In the genomic region with DNA sequence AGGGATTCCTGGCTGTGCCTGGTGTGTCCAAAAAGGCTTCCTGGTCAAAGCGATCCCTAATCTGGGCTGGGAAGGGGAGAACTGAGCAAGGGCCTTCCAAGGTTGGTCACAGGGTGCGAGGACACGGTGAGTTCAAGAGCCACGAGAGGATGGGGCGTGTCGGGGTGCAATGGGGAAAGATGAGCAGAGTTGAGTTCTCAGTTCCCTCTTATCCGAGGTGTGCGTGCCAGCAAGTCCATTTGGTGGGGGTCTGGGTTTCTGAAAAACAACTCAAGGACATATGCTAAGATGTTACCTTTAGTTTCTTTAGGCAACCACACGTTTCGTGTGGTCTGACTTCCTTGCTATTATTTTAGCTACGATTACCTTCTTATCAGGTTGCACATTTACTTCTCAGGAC, we compare ENCODE assay signal across 8 cellular contexts. TPM values are rescaled to one million over a fixed set of nuclear protein-coding genes. Genes with fewer than 3 reads are reported as not detected.
A peak's percentile ranks its signal among the peaks of the same experiment; 100 is the strongest.
DNase-seq lines count a peak whose midpoint lies in the region; ATAC-seq and TF ChIP-seq lines count a peak whose summit lies in the region.

No MANE protein-coding gene starts in this region.

- TF ChIP-seq CTCF in AG10803 (conservative IDR thresholded peaks at IDR 0.05; ENCODE audit: low read length) (no peak), activated B cell treated with CpG ODN at 0.5 μM for 24 hours (IDR thresholded peaks at IDR 0.05) (no peak)

- H3K27ac ChIP-seq in mesenchymal stem cell (ENCODE audit: low read length, poor library complexity, severe bottlenecking), result no peak overlapping the region

- H2BK5ac ChIP-seq in mesenchymal stem cell (ENCODE audit: low read depth, low read length, poor library complexity, severe bottlenecking), result no peak overlapping the region

- H3K4me2 ChIP-seq in mesenchymal stem cell (ENCODE audit: low read length, poor library complexity, severe bottlenecking), result peak overlapping the region; percentile 67

- H3K79me1 ChIP-seq in mesenchymal stem cell (replicated peaks; ENCODE audit: low read length, poor library complexity, severe bottlenecking), result peaks cover 53% of the 10 kb centered on the region

- peak overlapping the region in 1 of 2 experiments; percentile 45 for H2BK12ac ChIP-seq in mesenchymal stem cell (ENCODE audit: low read length in 2 of 2)

- ATAC-seq in GM19395 (IDR thresholded peaks at IDR 0.05; ENCODE audit: unreplicated experiment), result peak; percentile 33
- ATAC-seq in activated B cell treated with CpG ODN at 0.5 μM for 24 hours (ENCODE audit: low read depth), result no peak
- no peak for ATAC-seq in GM18498 (IDR thresholded peaks at IDR 0.05; ENCODE audit: unreplicated experiment)

- H3K27ac Mint-ChIP-seq in activated B cell treated with CpG ODN at 0.5 μM for 24 hours, result peak overlapping the region; percentile 88

- no peak overlapping the region for H2AFZ ChIP-seq in mesenchymal stem cell (ENCODE audit: low read depth, low read length)

- H3K9me3 ChIP-seq in mesenchymal stem cell (ENCODE audit: control insufficient read depth, low read length), result no peaks in the 10 kb centered on the region

- peak overlapping the region; percentile 82 for H3K9ac ChIP-seq in mesenchymal stem cell (ENCODE audit: low read length)

- H3K18ac ChIP-seq in mesenchymal stem cell (ENCODE audit: low read depth in 1 of 2, low read length in 2 of 2), result no peak overlapping the region

- no peak overlapping the region for H3K14ac ChIP-seq in mesenchymal stem cell (ENCODE audit: low read length in 2 of 2)

- H2BK15ac ChIP-seq in mesenchymal stem cell (ENCODE audit: low read depth, poor library complexity, severe bottlenecking), result no peak overlapping the region

- H3K36me3 ChIP-seq in mesenchymal stem cell (ENCODE audit: control insufficient read depth in 1 of 2, insufficient read depth in 2 of 2, low read depth in 1 of 2, low read length in 2 of 2), result peaks cover 2 to 18% of the 10 kb centered on the region in 2 experiments

- POLR2A ChIA-PET in activated B cell treated with CpG ODN at 0.5 μM for 24 hours (lab: Charles Lee), result interaction anchor here (0.5 to 4.8 kb wide), 8 partner anchors 13 to 61 kb away, joined by 3 to 261 read pairs (median 3); partner anchors contain the start of genes ACTR3C, LRRC61 and REPIN1

- H4K91ac ChIP-seq in mesenchymal stem cell (ENCODE audit: low read length), result peak overlapping the region; percentile 23

- H3K36me3 Mint-ChIP-seq in activated B cell treated with CpG ODN at 0.5 μM for 24 hours (ENCODE audit: low read depth), result peaks cover 4% of the 10 kb centered on the region

- no peaks in the 10 kb centered on the region for H3K27me3 ChIP-seq in mesenchymal stem cell (ENCODE audit: control insufficient read depth in 1 of 2, insufficient read depth in 1 of 2, low read length in 2 of 2)

- H3K4me1 Mint-ChIP-seq in activated B cell treated with CpG ODN at 0.5 μM for 24 hours, result peaks cover 66% of the 10 kb centered on the region

- peak overlapping the region; percentile 90 for H3K4me3 Mint-ChIP-seq in activated B cell treated with CpG ODN at 0.5 μM for 24 hours

- intact Hi-C loops in activated B cell treated with CpG ODN at 0.5 μM for 24 hours (cut with micrococcal nuclease), result no loop called here

- H3K4me3 ChIP-seq in AG10803 (ENCODE audit: low read length) (peak overlapping the region; percentile 85), mesenchymal stem cell (ENCODE audit: insufficient read depth in 1 of 2, low read depth in 1 of 2, low read length in 2 of 2) (peak overlapping the region in 1 of 2 experiments; percentile 86)

- DNase-seq in AG10803 (ENCODE audit: low read depth), result no peak
- peak; percentile 21 for DNase-seq in activated B cell treated with CpG ODN at 0.5 μM for 24 hours
- DNase-seq in mesenchymal stem cell, result no peak
- DNase-seq in NOMO-1 treated with dmso at 0.1 percent for 144 hours (lab: John Stamatoyannopoulos, UW; ENCODE audit: unreplicated experiment), result no peak
- DNase-seq in GOT3 (lab: John Stamatoyannopoulos, UW), result no peak
- no peak for DNase-seq in DMS153 (lab: John Stamatoyannopoulos, UW)

- WGBS in mesenchymal stem cell, result 83% methylated on average over 11 of the region's 11 CpGs

- peak overlapping the region; percentile 74 for H2AK5ac ChIP-seq in mesenchymal stem cell (ENCODE audit: low read length, severe bottlenecking)

- H3K27me3 Mint-ChIP-seq in activated B cell treated with CpG ODN at 0.5 μM for 24 hours, result no peaks in the 10 kb centered on the region

- H3K23ac ChIP-seq in mesenchymal stem cell (ENCODE audit: low read length in 2 of 2), result no peak overlapping the region

- peak overlapping the region; percentile 66 for H4K8ac ChIP-seq in mesenchymal stem cell (ENCODE audit: low read length)

- CTCF ChIA-PET in activated B cell treated with CpG ODN at 0.5 μM for 24 hours (lab: Charles Lee), result interaction anchor here (0.9 kb wide), 1 partner anchor 25 kb away, joined by 3 read pairs; a partner anchor contains a TSS

- H2BK120ac ChIP-seq in mesenchymal stem cell (ENCODE audit: low read depth, low read length), result no peak overlapping the region

- no peaks in the 10 kb centered on the region for H3K9me3 Mint-ChIP-seq in activated B cell treated with CpG ODN at 0.5 μM for 24 hours

- H3K4ac ChIP-seq in mesenchymal stem cell (ENCODE audit: low read depth in 1 of 2, low read length in 2 of 2), result peak overlapping the region in 1 of 2 experiments; percentile 54

- H3K4me1 ChIP-seq in mesenchymal stem cell (ENCODE audit: control insufficient read depth, insufficient read depth, low read depth, low read length), result peaks cover 33% of the 10 kb centered on the region

RNA-seq across cellular contexts. Expression of gene ZNF775, which starts 1.3 kb away (rescaled TPM):
- 8.0 and 8.8 TPM in 2 replicates for total RNA-seq in activated B cell treated with CpG ODN at 0.5 μM for 24 hours
- 5.1 TPM for polyA plus RNA-seq in mesenchymal stem cell (2013, experiment 1 of 2)
- polyA plus RNA-seq in mesenchymal stem cell (2013, experiment 2 of 2), result 4.8 TPM

RNA-seq across cellular contexts. Expression of gene REPIN1, which starts 11.8 kb away (rescaled TPM):
- 106 and 116 TPM in 2 replicates for total RNA-seq in activated B cell treated with CpG ODN at 0.5 μM for 24 hours
- polyA plus RNA-seq in mesenchymal stem cell (2013, experiment 1 of 2), result 68.4 TPM
- 69.3 TPM for polyA plus RNA-seq in mesenchymal stem cell (2013, experiment 2 of 2)

RNA-seq across cellular contexts. Expression of gene RARRES2, which starts 39.0 kb away (rescaled TPM):
- total RNA-seq in activated B cell treated with CpG ODN at 0.5 μM for 24 hours, result not detected in 2 replicates
- polyA plus RNA-seq in mesenchymal stem cell (2013, experiment 1 of 2), result 155 TPM
- polyA plus RNA-seq in mesenchymal stem cell (2013, experiment 2 of 2), result 162 TPM

RNA-seq across cellular contexts. Expression of gene ACTR3C, which starts 57.1 kb away (rescaled TPM):
- total RNA-seq in activated B cell treated with CpG ODN at 0.5 μM for 24 hours, result 10.1 and 14.3 TPM in 2 replicates
- polyA plus RNA-seq in mesenchymal stem cell (2013, experiment 1 of 2), result not detected
- polyA plus RNA-seq in mesenchymal stem cell (2013, experiment 2 of 2), result not detected

RNA-seq across cellular contexts. Expression of gene LRRC61, which starts 57.3 kb away (rescaled TPM):
- total RNA-seq in activated B cell treated with CpG ODN at 0.5 μM for 24 hours, result 10.7 and 11.0 TPM in 2 replicates
- not detected for polyA plus RNA-seq in mesenchymal stem cell (2013, experiment 1 of 2)
- polyA plus RNA-seq in mesenchymal stem cell (2013, experiment 2 of 2), result not detected
